11 cellular contexts compared by ENCODE assay signal in the genomic region with DNA sequence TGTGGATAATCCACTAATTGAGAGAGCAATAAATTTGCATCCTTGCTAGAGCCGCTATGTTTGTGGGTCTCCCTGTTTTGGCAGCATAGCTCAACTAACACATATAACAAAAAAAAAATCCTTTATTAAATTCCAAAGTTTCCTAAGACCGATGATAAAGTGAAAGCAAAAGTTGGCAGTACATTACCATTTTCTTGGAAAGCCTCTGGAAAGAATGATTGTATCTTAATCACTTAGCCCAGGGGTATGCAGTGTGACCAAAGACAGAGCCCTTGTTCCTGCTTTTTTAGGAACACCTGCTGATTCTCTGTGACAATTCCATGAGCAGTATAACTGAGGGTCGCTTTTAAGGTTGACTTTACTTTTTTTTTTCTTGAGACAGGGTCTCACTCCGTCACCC. TPM values are rescaled to one million over a fixed set of nuclear protein-coding genes. Genes with fewer than 3 reads are reported as not detected.
DNase-seq lines count a peak whose midpoint lies in the region; ATAC-seq lines count a peak whose summit lies in the region.
"Had no signal": no experiment of that assay in that cellular context is flagged by ENCODE, and none has a peak within 500 bp of the region (broad histone marks: within the 10 kb centered on the region; RNA-seq: fewer than 3 reads in every experiment).

No MANE protein-coding gene starts in this region.

- H3K4me3 Mint-ChIP-seq in stimulated activated naive CD8-positive, alpha-beta T cell treated with anti-CD3 and anti-CD28 coated beads, Interleukin-15, Interleukin-2, amounts not matched to agents 100 ng/mL and 50 ng/mL, for 24 hours, result peak overlapping the region; percentile 95
- peak overlapping the region; percentile 88 for H3K4me3 Mint-ChIP-seq in activated naive CD8-positive, alpha-beta T cell treated with anti-CD3 and anti-CD28 coated beads, Interleukin-2, amount 50 U/mL, for 24 hours

- H3K4me3 ChIP-seq in H7 (ENCODE audit: insufficient read depth, low read depth, low read length), result no peak overlapping the region

- no peak for ATAC-seq in stimulated activated naive CD8-positive, alpha-beta T cell treated with anti-CD3 and anti-CD28 coated beads, Interleukin-15, Interleukin-2, amounts not matched to agents 100 U/mL and 50 U/mL, for 24 hours
- no peak for ATAC-seq in activated naive CD8-positive, alpha-beta T cell treated with anti-CD3 and anti-CD28 coated beads, Interleukin-2, amount 50 U/mL, for 24 hours
- ATAC-seq in left lobe of liver, result peak; percentile 44
- no peak for ATAC-seq in HG02885 (IDR thresholded peaks at IDR 0.05; ENCODE audit: poor library complexity, unreplicated experiment)

- H3K27me3 ChIP-seq in H7 (ENCODE audit: control insufficient read depth, insufficient read depth, low read length), result no peaks in the 10 kb centered on the region

- peaks cover 20% of the 10 kb centered on the region for H3K9me3 Mint-ChIP-seq in stimulated activated naive CD8-positive, alpha-beta T cell treated with anti-CD3 and anti-CD28 coated beads, Interleukin-15, Interleukin-2, amounts not matched to agents 100 ng/mL and 50 ng/mL, for 24 hours
- H3K9me3 Mint-ChIP-seq in activated naive CD8-positive, alpha-beta T cell treated with anti-CD3 and anti-CD28 coated beads, Interleukin-2, amount 50 U/mL, for 24 hours, result peaks cover 24% of the 10 kb centered on the region

- peak overlapping the region; percentile 97 for H3K27ac Mint-ChIP-seq in stimulated activated naive CD8-positive, alpha-beta T cell treated with anti-CD3 and anti-CD28 coated beads, Interleukin-15, Interleukin-2, amounts not matched to agents 100 ng/mL and 50 ng/mL, for 24 hours
- peak overlapping the region; percentile 94 for H3K27ac Mint-ChIP-seq in activated naive CD8-positive, alpha-beta T cell treated with anti-CD3 and anti-CD28 coated beads, Interleukin-2, amount 50 U/mL, for 24 hours

- DNase-seq in stimulated activated naive CD8-positive, alpha-beta T cell treated with anti-CD3 and anti-CD28 coated beads, Interleukin-15, Interleukin-2, amounts not matched to agents 100 U/mL and 50 U/mL, for 24 hours, result no peak
- DNase-seq in activated naive CD8-positive, alpha-beta T cell treated with anti-CD3 and anti-CD28 coated beads, Interleukin-2, amount 50 U/mL, for 24 hours, result no peak
- DNase-seq in left lobe of liver (ENCODE audit: low spot score) (no peak), DMS79 treated with DMSO at 0.1 percent for 48 hours (lab: John Stamatoyannopoulos, UW) (no peak), H7 (no peak), retina (no peak)
- DNase-seq: NCI-H510A treated with DMSO at 0.1 percent for 48 hours, nucleus accumbens had no signal

- peaks cover 43% of the 10 kb centered on the region for H3K36me3 Mint-ChIP-seq in stimulated activated naive CD8-positive, alpha-beta T cell treated with anti-CD3 and anti-CD28 coated beads, Interleukin-15, Interleukin-2, amounts not matched to agents 100 ng/mL and 50 ng/mL, for 24 hours (ENCODE audit: low read depth)
- H3K36me3 Mint-ChIP-seq in activated naive CD8-positive, alpha-beta T cell treated with anti-CD3 and anti-CD28 coated beads, Interleukin-2, amount 50 U/mL, for 24 hours (ENCODE audit: low read depth), result peaks cover 58% of the 10 kb centered on the region

- peaks cover 76% of the 10 kb centered on the region for H3K4me1 Mint-ChIP-seq in stimulated activated naive CD8-positive, alpha-beta T cell treated with anti-CD3 and anti-CD28 coated beads, Interleukin-15, Interleukin-2, amounts not matched to agents 100 ng/mL and 50 ng/mL, for 24 hours (ENCODE audit: low read depth)
- H3K4me1 Mint-ChIP-seq in activated naive CD8-positive, alpha-beta T cell treated with anti-CD3 and anti-CD28 coated beads, Interleukin-2, amount 50 U/mL, for 24 hours, result peaks cover 73% of the 10 kb centered on the region

- H3K36me3 ChIP-seq in H7 (replicated peaks; ENCODE audit: control insufficient read depth, insufficient read depth, low read length), result no peaks in the 10 kb centered on the region

- H3K27me3 Mint-ChIP-seq in stimulated activated naive CD8-positive, alpha-beta T cell treated with anti-CD3 and anti-CD28 coated beads, Interleukin-15, Interleukin-2, amounts not matched to agents 100 ng/mL and 50 ng/mL, for 24 hours, result no peaks in the 10 kb centered on the region
- no peaks in the 10 kb centered on the region for H3K27me3 Mint-ChIP-seq in activated naive CD8-positive, alpha-beta T cell treated with anti-CD3 and anti-CD28 coated beads, Interleukin-2, amount 50 U/mL, for 24 hours

RNA-seq across cellular contexts. Expression of a gene that starts 5.4 kb away (rescaled TPM):
- total RNA-seq in left lobe of liver, result 2.4 TPM
- total RNA-seq in H7 (2014; rRNA removed; shearing (Covaris generic)), result not detected in 2 replicates
- total RNA-seq: Caco-2 had no signal
